In genomic region chr10:14254368-14254767, GRCh38 we compare ENCODE assay signal across 15 cellular contexts.
DNase-seq lines count a peak whose midpoint lies in the region; ATAC-seq and TF ChIP-seq lines count a peak whose summit lies in the region.
"Had no signal": no experiment of that assay in that cellular context is flagged by ENCODE, and none has a peak within 500 bp of the region (broad histone marks: within the 10 kb centered on the region; RNA-seq: fewer than 3 reads in every experiment).

No MANE protein-coding gene starts in this region.

- POLR2A ChIA-PET in MCF 10A (lab: Yijun Ruan, JAX): no interaction called here

- peaks cover 0 to 8% of the 10 kb centered on the region in 2 donors for H3K9me3 ChIP-seq in breast epithelium

- H3K27ac ChIP-seq in breast epithelium: no peak overlapping the region
- H3K27ac ChIP-seq: 22Rv1 had no signal

- peaks cover 11% of the 10 kb centered on the region for H3K4me1 Mint-ChIP-seq in MCF 10A (ENCODE audit: insufficient read depth, unreplicated experiment)
- H3K4me1 Mint-ChIP-seq in activated T-cell treated with anti-CD3 and anti-CD28 coated beads, Interleukin-2, amount 50 U/mL, for 72 hours (ENCODE audit: low read depth): no peaks in the 10 kb centered on the region

- DNase-seq in MCF 10A (ENCODE audit: unreplicated experiment) (peak; percentile 39), breast epithelium (ENCODE audit: low spot score in 2 of 2) (no peak), amniotic epithelial cell (ENCODE audit: low read depth) (peak; percentile 22), fibroblast of the aortic adventitia (ENCODE audit: low read depth) (peak; percentile 32), NCI-H1417 treated with DMSO at 0.1 percent for 48 hours (lab: John Stamatoyannopoulos, UW) (no peak)
- no peak for DNase-seq in activated T-cell treated with anti-CD3 and anti-CD28 coated beads, Interleukin-2, amount 50 U/mL, for 72 hours
- DNase-seq: C1 segment of cervical spinal cord, DMS 273 treated with DMSO at 0.1 percent for 48 hours, NCI-H1105 treated with DMSO at 0.1 percent for 48 hours, NCI-H187 treated with DMSO at 0.1 percent for 48 hours, NCI-H774, SIG-M5 had no signal

- TF ChIP-seq CTCF in MCF 10A (IDR thresholded peaks at IDR 0.05; ENCODE audit: unreplicated experiment) (no peak), breast epithelium (IDR thresholded peaks at IDR 0.05) (no peak), fibroblast of the aortic adventitia (IDR thresholded peaks at IDR 0.05; ENCODE audit: insufficient read depth, low read length) (no peak)

- H3K9me3 Mint-ChIP-seq in MCF 10A (ENCODE audit: unreplicated experiment): peaks cover 6% of the 10 kb centered on the region
- H3K9me3 Mint-ChIP-seq in activated T-cell treated with anti-CD3 and anti-CD28 coated beads, Interleukin-2, amount 50 U/mL, for 72 hours: peaks cover 0 to 3% of the 10 kb centered on the region in 2 donors

- CTCF ChIA-PET in MCF 10A (lab: Yijun Ruan, JAX): interaction anchor here (0.6 kb wide), 1 partner anchor 873 kb away, joined by 4 read pairs; no protein-coding TSS in a partner anchor

- no peaks in the 10 kb centered on the region for H3K4me1 ChIP-seq in breast epithelium

- no peak overlapping the region for H3K27ac Mint-ChIP-seq in MCF 10A (ENCODE audit: low read depth, unreplicated experiment)
- H3K27ac Mint-ChIP-seq in activated T-cell treated with anti-CD3 and anti-CD28 coated beads, Interleukin-2, amount 50 U/mL, for 72 hours: no peak overlapping the region

- H3K36me3 ChIP-seq in breast epithelium: no peaks in the 10 kb centered on the region

- no peak for ATAC-seq in esophagus mucosa
- ATAC-seq in HG03108 (IDR thresholded peaks at IDR 0.05; ENCODE audit: unreplicated experiment): no peak
- ATAC-seq in activated T-cell treated with anti-CD3 and anti-CD28 coated beads, Interleukin-2, amount 50 U/mL, for 72 hours (replicated peaks in 1 of 2): no peak

- H3K4me3 ChIP-seq in breast epithelium: no peak overlapping the region
- H3K4me3 ChIP-seq in fibroblast of the aortic adventitia (ENCODE audit: low read depth, low read length): no peak overlapping the region

- intact Hi-C loops in MCF 10A (cut with micrococcal nuclease) (no loop called here), breast epithelium (cut with DNase I; ENCODE audit: low total_unique reads) (no loop called here)

- no peaks in the 10 kb centered on the region for H3K27me3 Mint-ChIP-seq in MCF 10A (ENCODE audit: insufficient read depth, unreplicated experiment)
- peaks cover 25% of the 10 kb centered on the region for H3K27me3 Mint-ChIP-seq in activated T-cell treated with anti-CD3 and anti-CD28 coated beads, Interleukin-2, amount 50 U/mL, for 72 hours (ENCODE audit: low read depth)

- no peaks in the 10 kb centered on the region for H3K36me3 Mint-ChIP-seq in MCF 10A (ENCODE audit: insufficient read depth, unreplicated experiment)
- no peaks in the 10 kb centered on the region for H3K36me3 Mint-ChIP-seq in activated T-cell treated with anti-CD3 and anti-CD28 coated beads, Interleukin-2, amount 50 U/mL, for 72 hours (ENCODE audit: insufficient read depth in 2 of 2)

- no peak overlapping the region for H3K4me3 Mint-ChIP-seq in MCF 10A (ENCODE audit: unreplicated experiment)
- H3K4me3 Mint-ChIP-seq in activated T-cell treated with anti-CD3 and anti-CD28 coated beads, Interleukin-2, amount 50 U/mL, for 72 hours: no peak overlapping the region

- H3K27me3 ChIP-seq in breast epithelium: no peaks in the 10 kb centered on the region

- no TSS peak for BruUV-seq in MCF 10A (replicated peaks; lab: Mats Ljungman, UMichigan)

- TF ChIP-seq POLR2A in breast epithelium (IDR thresholded peaks at IDR 0.05): no peak

Comparison
In these comparisons a context has a peak if more than half of its experiments do, and no peak if none do; other contexts are left out.
1. DNase-seq: peak in MCF 10A (single experiment), amniotic epithelial cell (single experiment) and fibroblast of the aortic adventitia (single experiment); none in breast epithelium (0 of 2), NCI-H1417 treated with DMSO at 0.1 percent for 48 hours (single experiment) and activated T-cell treated with anti-CD3 and anti-CD28 coated beads, Interleukin-2, amount 50 U/mL, for 72 hours (0 of 2).